ENCODE assay signal across 8 cellular contexts in genomic region chr5:134101686-134102439, GRCh38. TPM values are rescaled to one million over a fixed set of nuclear protein-coding genes. Genes with fewer than 3 reads are reported as not detected.
DNase-seq lines count a peak whose midpoint lies in the region; ATAC-seq and TF ChIP-seq lines count a peak whose summit lies in the region.

No MANE protein-coding gene starts in this region.

- no peaks in the 10 kb centered on the region for H3K36me3 Mint-ChIP-seq in nephron (ENCODE audit: low read depth)

- H3K4me1 Mint-ChIP-seq in nephron = peaks cover 23% of the 10 kb centered on the region

- H3K27ac Mint-ChIP-seq in nephron = peak overlapping the region in 2 of 3 experiments; percentile 23 to 59

- intact Hi-C loops in testis (cut with DNase I; ENCODE audit: low total_unique reads) = no loop called here

- H3K27ac ChIP-seq in testis = no peak overlapping the region

- no peaks in the 10 kb centered on the region for H3K27me3 ChIP-seq in testis

- H3K9me3 Mint-ChIP-seq in nephron = no peaks in the 10 kb centered on the region

- H3K4me1 ChIP-seq in testis = no peaks in the 10 kb centered on the region

- no peak for TF ChIP-seq POLR2A in testis (IDR thresholded peaks at IDR 0.05)

- peaks cover 11% of the 10 kb centered on the region for H3K27me3 Mint-ChIP-seq in nephron (ENCODE audit: low read depth)

- H3K4me3 Mint-ChIP-seq in nephron = no peak overlapping the region

- 53 to 54% methylated on average over 9 to 20 of the region's 20 CpGs for WGBS in testis, 2 donors

- no peak for ATAC-seq in GM21423 (IDR thresholded peaks at IDR 0.05; ENCODE audit: unreplicated experiment)

- no peaks in the 10 kb centered on the region for H3K36me3 ChIP-seq in testis (ENCODE audit: low read depth, missing control alignments)

- no peaks in the 10 kb centered on the region for H3K9me3 ChIP-seq in testis

- peak; percentile 80 for TF ChIP-seq CTCF in epithelial cell of esophagus (IDR thresholded peaks at IDR 0.05; ENCODE audit: insufficient read depth, low read depth, low read length, missing control alignments)
- peak; percentile 54 to 61 (median 59) for TF ChIP-seq CTCF in nephron (IDR thresholded peaks at IDR 0.05; ENCODE audit: unreplicated experiment in 3 of 3)
- TF ChIP-seq CTCF in testis (IDR thresholded peaks at IDR 0.05) = peak; percentile 28 to 80 (median 53)

- no peak overlapping the region for H3K4me3 ChIP-seq in epithelial cell of esophagus (ENCODE audit: low read length)
- no peak overlapping the region for H3K4me3 ChIP-seq in testis

- DNase-seq in NCI-H2196 (lab: John Stamatoyannopoulos, UW; ENCODE audit: unreplicated experiment) = peak; percentile 47
- DNase-seq in NCI-H2196 treated with DMSO at 0.1 percent for 48 hours (lab: John Stamatoyannopoulos, UW; ENCODE audit: unreplicated experiment) = no peak
- peak; percentile 58 for DNase-seq in NCI-H69 (lab: John Stamatoyannopoulos, UW)
- peak; percentile 82 for DNase-seq in activated CD8-positive, alpha-beta memory T cell treated with anti-CD3 and anti-CD28 coated beads, Interleukin-2, amount 50 U/mL, for 4 hours
- DNase-seq in epithelial cell of esophagus (ENCODE audit: low read depth) = peak; percentile 28
- peak; percentile 57 for DNase-seq in testis

RNA-seq across cellular contexts. Expression of gene TCF7, which starts 12.6 kb away (rescaled TPM):
- 10 to 100 TPM; 15.2 to 16.1 TPM for total RNA-seq in testis
- 9.9 TPM for polyA plus RNA-seq in testis (ENCODE audit: insufficient read depth, low read depth, low replicate concordance)
